ENCODE assay signal across 8 cellular contexts in the genomic region with DNA sequence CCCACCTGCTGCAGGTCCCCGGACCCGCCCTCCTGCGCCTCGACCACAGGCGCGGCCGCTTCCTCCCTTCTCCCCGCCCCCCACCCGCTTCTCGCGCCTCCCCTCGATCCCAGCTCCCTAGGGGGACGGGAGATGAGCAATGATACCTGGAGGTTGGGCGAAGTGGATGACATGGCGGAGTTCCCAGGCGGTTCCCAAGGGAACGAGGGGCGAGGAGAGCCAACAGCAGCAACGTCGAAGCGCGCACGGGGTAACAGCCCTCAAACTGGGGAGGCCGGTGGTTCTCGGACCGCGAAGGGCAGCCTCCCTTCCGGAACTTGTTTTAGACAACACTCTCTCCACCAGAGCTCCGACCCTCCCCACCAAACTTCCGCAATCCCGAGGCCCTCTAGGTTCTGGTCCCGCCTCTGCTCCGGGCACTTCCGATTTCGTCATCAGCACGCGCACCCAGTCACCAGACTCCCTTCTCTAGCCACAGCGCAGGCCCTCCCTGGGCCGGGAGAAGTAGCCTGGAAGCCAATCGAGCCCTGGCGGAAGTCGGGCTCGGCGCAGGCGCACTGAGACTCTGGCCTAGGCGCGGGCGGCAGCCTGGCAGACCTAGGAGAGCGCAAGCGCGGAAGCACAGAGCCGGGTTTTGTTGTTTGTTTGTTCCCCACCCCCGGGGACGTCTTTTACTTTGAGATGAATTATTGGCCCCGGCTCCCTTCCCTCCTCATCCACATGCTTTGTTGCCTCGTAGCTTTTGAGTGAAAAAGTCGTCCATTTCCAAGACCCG. TPM values are rescaled to one million over a fixed set of nuclear protein-coding genes. Genes with fewer than 3 reads are reported as not detected.
DNase-seq lines count a peak whose midpoint lies in the region; ATAC-seq, FAIRE-seq and TF ChIP-seq lines count a peak whose summit lies in the region.

A gene (minus strand): TSS at position 390 of the 775 bp plus-strand sequence. CDS start 217 bp downstream, at position 173.

- peaks cover 9 to 11% of the 10 kb centered on the region in 2 donors for H3K36me3 ChIP-seq in ascending aorta
- H3K36me3 ChIP-seq in right atrium auricular region = peaks cover 9% of the 10 kb centered on the region
- H3K36me3 ChIP-seq in psoas muscle (ENCODE audit: insufficient read depth in 1 of 2, low read depth in 1 of 2) = peaks cover 4 to 21% of the 10 kb centered on the region in 2 donors

- H3K4me3 ChIP-seq in ascending aorta (peak within 1 kb of the TSS; percentile 94 to 99), right atrium auricular region (peak within 1 kb of the TSS; percentile 84 to 94), psoas muscle (peak within 1 kb of the TSS; percentile 98)

- no peaks in the 10 kb centered on the region for H3K27me3 ChIP-seq in ascending aorta
- H3K27me3 ChIP-seq in right atrium auricular region = no peaks in the 10 kb centered on the region
- no peaks in the 10 kb centered on the region for H3K27me3 ChIP-seq in psoas muscle (ENCODE audit: insufficient read depth in 3 of 3, low read length in 2 of 3)

- H3K36me3 Mint-ChIP-seq in T-helper 2 cell treated with Interferon-gamma antibody and Interleukin-4, amounts not matched to agents 5 μg/mL and 100 μg/mL, for 36 hours (ENCODE audit: low read depth) = peaks cover 14% of the 10 kb centered on the region

- peak; percentile 100 for DNase-seq in NCI-H1930 (lab: John Stamatoyannopoulos, UW)
- DNase-seq in T-helper 2 cell treated with Interferon-gamma antibody and Interleukin-4, amounts not matched to agents 5 μg/mL and 100 μg/mL, for 36 hours (ENCODE audit: low spot score) = peak; percentile 100
- DNase-seq in ascending aorta (ENCODE audit: low spot score in 2 of 2) = peak; percentile 97 to 100
- DNase-seq in right atrium auricular region (ENCODE audit: low spot score) = peak; percentile 99
- DNase-seq in psoas muscle = peak; percentile 100
- peak; percentile 95 for DNase-seq in urothelium cell line (ENCODE audit: low spot score)

- H3K9me3 Mint-ChIP-seq in T-helper 2 cell treated with Interferon-gamma antibody and Interleukin-4, amounts not matched to agents 5 μg/mL and 100 μg/mL, for 36 hours = no peaks in the 10 kb centered on the region

- peak within 1 kb of the TSS; percentile 92 for H3K4me3 Mint-ChIP-seq in T-helper 2 cell treated with Interferon-gamma antibody and Interleukin-4, amounts not matched to agents 5 μg/mL and 100 μg/mL, for 36 hours

- no peaks in the 10 kb centered on the region for H3K9me3 ChIP-seq in ascending aorta
- H3K9me3 ChIP-seq in right atrium auricular region = no peaks in the 10 kb centered on the region
- no peaks in the 10 kb centered on the region for H3K9me3 ChIP-seq in psoas muscle

- H3K4me1 ChIP-seq in ascending aorta = peaks cover 0 to 10% of the 10 kb centered on the region in 2 donors
- H3K4me1 ChIP-seq in right atrium auricular region = peaks cover 0 to 26% of the 10 kb centered on the region in 2 donors
- peaks cover 11% of the 10 kb centered on the region for H3K4me1 ChIP-seq in psoas muscle

- WGBS in psoas muscle, 3 donors = 0 to 1% (median 1%) methylated on average over 49 to 58 of the region's 58 CpGs

- peaks cover 2% of the 10 kb centered on the region for H3K27me3 Mint-ChIP-seq in T-helper 2 cell treated with Interferon-gamma antibody and Interleukin-4, amounts not matched to agents 5 μg/mL and 100 μg/mL, for 36 hours (ENCODE audit: low read depth)

- TF ChIP-seq CTCF in ascending aorta (IDR thresholded peaks at IDR 0.05) (peak in 1 of 3 experiments; percentile 25), right atrium auricular region (IDR thresholded peaks at IDR 0.05) (no peak), psoas muscle (IDR thresholded peaks at IDR 0.05) (peak; percentile 6)

- H3K27ac ChIP-seq in ascending aorta (peak within 1 kb of the TSS; percentile 92 to 93), right atrium auricular region (peak within 1 kb of the TSS; percentile 97 to 98), psoas muscle (peak within 1 kb of the TSS; percentile 95)

- peaks cover 24% of the 10 kb centered on the region for H3K4me1 Mint-ChIP-seq in T-helper 2 cell treated with Interferon-gamma antibody and Interleukin-4, amounts not matched to agents 5 μg/mL and 100 μg/mL, for 36 hours (ENCODE audit: low read depth)

- ATAC-seq in GM18502 (IDR thresholded peaks at IDR 0.05; ENCODE audit: poor library complexity, unreplicated experiment) (peak; percentile 96), HG02970 (IDR thresholded peaks at IDR 0.05; ENCODE audit: low FRiP score, unreplicated experiment) (peak; percentile 92), psoas muscle (peak; percentile 97 to 99 (median 98))

- FAIRE-seq in urothelium cell line (lab: Jason Lieb, UNC) = peak; percentile 35

- intact Hi-C loops in ascending aorta (cut with DNase I) (loop anchor here (1.0 to 5.0 kb wide), 10 partner anchors 11 to 1235 kb away; a partner anchor contains a TSS), psoas muscle (cut with DNase I) (loop anchor here (2.0 to 10.0 kb wide), 2 partner anchors 55 to 707 kb away; a partner anchor contains a TSS)

- H3K27ac Mint-ChIP-seq in T-helper 2 cell treated with Interferon-gamma antibody and Interleukin-4, amounts not matched to agents 5 μg/mL and 100 μg/mL, for 36 hours = peak within 1 kb of the TSS; percentile 96

RNA-seq across cellular contexts. Expression of the gene that starts here (rescaled TPM):
- total RNA-seq in ascending aorta (16.7 TPM), right atrium auricular region (10 to 100 TPM; 14.1 to 16.4 TPM), psoas muscle (10 to 100 TPM; 17.7 to 24.8 (median 20.9) TPM)
- polyA plus RNA-seq in psoas muscle = 10 to 100 TPM in 1 of 3 donors, 1 to 10 TPM in 2; 8.4 to 17.9 (median 9.0) TPM

Comparison
In these comparisons a context has a peak if more than half of its experiments do, and no peak if none do; other contexts are left out.
1. Peak in every context shown above with its lines: DNase-seq, ATAC-seq, H3K4me3 ChIP-seq and H3K27ac ChIP-seq.